Comparison of ENCODE assay signal across 17 cellular contexts in the genomic region with DNA sequence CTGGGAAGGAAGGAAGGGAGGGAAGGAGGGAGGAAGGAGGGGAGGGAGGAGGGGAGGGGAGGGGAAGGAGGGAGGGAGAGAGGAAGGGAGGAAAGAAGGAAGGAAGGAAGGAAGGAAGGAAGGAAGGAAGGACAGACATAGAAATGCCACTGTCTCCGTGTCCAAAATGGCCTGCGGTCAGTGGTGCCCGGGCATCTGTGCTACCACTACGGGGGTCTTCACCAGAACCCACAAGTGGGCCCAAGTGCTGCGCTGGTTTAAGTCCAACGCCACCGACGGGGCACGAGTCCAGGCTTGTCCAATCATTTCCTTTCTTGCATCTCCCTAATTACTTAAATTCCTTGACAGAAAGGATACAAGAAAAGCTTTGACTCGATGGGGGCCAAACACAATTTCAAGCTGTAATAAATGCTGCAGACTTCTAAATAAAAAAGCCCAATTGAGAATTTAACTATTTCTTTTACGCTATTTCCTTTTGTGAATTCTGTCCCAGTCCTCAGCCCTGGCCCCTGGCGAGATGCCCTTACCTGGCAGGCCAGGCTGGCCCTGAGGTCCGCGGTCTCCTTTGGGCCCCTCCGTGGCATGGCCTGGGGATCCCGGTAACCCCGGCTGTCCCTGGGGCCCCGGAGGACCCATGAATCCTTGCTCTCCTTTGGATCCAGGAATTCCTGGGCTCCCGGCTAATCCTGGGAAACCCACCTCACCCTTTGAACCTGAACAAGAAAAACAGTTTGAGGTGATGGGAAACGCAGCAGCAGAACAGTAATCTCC.
"Had no signal": no experiment of that assay in that cellular context is flagged by ENCODE, and none has a peak within 500 bp of the region (broad histone marks: within the 10 kb centered on the region; RNA-seq: fewer than 3 reads in every experiment).

No MANE protein-coding gene starts in this region.

- H3K27me3 Mint-ChIP-seq: central memory CD8-positive, alpha-beta T cell; dendritic cell treated with granulocyte-macrophage colony-stimulating factor and Interleukin-4, amounts not matched to agents 40 ng/mL and 50 ng/mL, for 4 days had no signal

- ATAC-seq: effector memory CD8-positive, alpha-beta T cell; heart left ventricle; right cardiac atrium had no signal

- H3K27ac ChIP-seq: ovary, thyroid gland had no signal

- H3K27ac Mint-ChIP-seq: effector memory CD8-positive, alpha-beta T cell; naive B cell had no signal

- H3K27me3 ChIP-seq: heart left ventricle, ovary, stomach, thyroid gland, upper lobe of left lung had no signal

- H3K36me3 Mint-ChIP-seq: naive B cell had no signal

- H3K4me3 Mint-ChIP-seq: central memory CD8-positive, alpha-beta T cell; dendritic cell treated with granulocyte-macrophage colony-stimulating factor and Interleukin-4, amounts not matched to agents 40 ng/mL and 50 ng/mL, for 4 days; effector memory CD8-positive, alpha-beta T cell; naive B cell; nephron had no signal

- H3K4me1 Mint-ChIP-seq: central memory CD8-positive, alpha-beta T cell; naive B cell had no signal

- H3K4me1 ChIP-seq: stomach, thyroid gland, upper lobe of left lung had no signal

- DNase-seq: effector memory CD8-positive, alpha-beta T cell; erythroblast; foreskin melanocyte; heart left ventricle; hippocampal formation; left colon; mesendoderm; naive B cell; ovary; right cardiac atrium; stimulated activated naive CD4-positive, alpha-beta T cell; stomach; thyroid gland; upper lobe of left lung had no signal

- H3K36me3 ChIP-seq: ovary had no signal

- H3K4me3 ChIP-seq: heart left ventricle, ovary, stomach, thyroid gland, upper lobe of left lung had no signal

- H3K9me3 ChIP-seq: thyroid gland had no signal
